Comparison of ENCODE assay signal across 24 cellular contexts in the genomic region with DNA sequence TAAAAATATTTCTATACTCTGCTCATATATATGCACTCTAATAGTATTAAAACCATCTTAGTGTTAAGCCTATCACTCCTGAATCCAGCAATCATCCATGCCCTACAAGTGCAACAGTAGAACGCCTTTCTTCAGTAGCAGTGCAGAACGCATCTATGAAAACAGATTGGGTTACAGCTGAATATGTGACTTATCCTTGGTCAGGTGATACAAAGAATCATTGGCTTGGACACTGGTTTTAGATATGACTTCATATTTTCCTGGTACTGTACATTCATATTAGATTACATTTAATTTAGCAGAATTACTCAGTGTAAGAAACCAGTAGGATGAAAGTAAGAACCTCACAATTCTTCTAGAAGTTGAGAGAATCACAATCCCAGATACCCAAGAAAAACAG.
"Had no signal": no experiment of that assay in that cellular context is flagged by ENCODE, and none has a peak within 500 bp of the region (broad histone marks: within the 10 kb centered on the region; RNA-seq: fewer than 3 reads in every experiment).

No MANE protein-coding gene starts in this region.

- H3K4me1 ChIP-seq: neural progenitor cell, parathyroid adenoma, spleen had no signal

- H3K79me2 ChIP-seq: parathyroid adenoma had no signal

- H3K27ac ChIP-seq: coronary artery, esophagus squamous epithelium, neural progenitor cell, parathyroid adenoma, skin epidermis, spleen, thoracic aorta, tibial nerve, upper lobe of left lung had no signal

- H3K27ac Mint-ChIP-seq: effector memory CD8-positive, alpha-beta T cell; memory B cell; naive B cell; nephron; neural progenitor cell; progenitor cell of endocrine pancreas; stimulated activated naive B cell treated with anti-CD40 and anti-IgM and Interleukin-4, amounts not matched to agents 10 μg/mL and 1 μg/mL and 100 μg/mL, for 72 hours; stimulated activated naive CD8-positive, alpha-beta T cell treated with anti-CD3 and anti-CD28 coated beads, Interleukin-15, Interleukin-2, amounts not matched to agents 100 ng/mL and 50 ng/mL, for 24 hours had no signal

- H3K4me2 ChIP-seq: neural progenitor cell had no signal

- H3K4me3 ChIP-seq: coronary artery, esophagus squamous epithelium, lung, neural progenitor cell, skin epidermis, spleen, thoracic aorta, tibial nerve, upper lobe of left lung had no signal

- H3K27me3 Mint-ChIP-seq: effector memory CD8-positive, alpha-beta T cell; memory B cell; naive B cell; progenitor cell of endocrine pancreas; stimulated activated naive B cell treated with anti-CD40 and anti-IgM and Interleukin-4, amounts not matched to agents 10 μg/mL and 1 μg/mL and 100 μg/mL, for 72 hours; stimulated activated naive CD8-positive, alpha-beta T cell treated with anti-CD3 and anti-CD28 coated beads, Interleukin-15, Interleukin-2, amounts not matched to agents 100 ng/mL and 50 ng/mL, for 24 hours had no signal

- H3K9ac ChIP-seq: neural progenitor cell, parathyroid adenoma had no signal

- DNase-seq: central memory CD4-positive, alpha-beta T cell; effector memory CD8-positive, alpha-beta T cell; erythroblast; esophagus squamous epithelium; heart right ventricle; hippocampal formation; left colon; naive B cell; spleen; stimulated activated CD4-positive, alpha-beta T cell treated with anti-CD3 and anti-CD28 coated beads, Interleukin-4, amount 100 ng/mL, for 4 hours; stimulated activated naive B cell treated with anti-CD40 and anti-IgM and Interleukin-4, amounts not matched to agents 10 μg/mL and 1 μg/mL and 100 μg/mL, for 72 hours; upper lobe of left lung had no signal

- H3K9me3 Mint-ChIP-seq: effector memory CD8-positive, alpha-beta T cell; memory B cell; naive B cell; neural progenitor cell; stimulated activated naive B cell treated with anti-CD40 and anti-IgM and Interleukin-4, amounts not matched to agents 10 μg/mL and 1 μg/mL and 100 μg/mL, for 72 hours; stimulated activated naive CD8-positive, alpha-beta T cell treated with anti-CD3 and anti-CD28 coated beads, Interleukin-15, Interleukin-2, amounts not matched to agents 100 ng/mL and 50 ng/mL, for 24 hours had no signal

- H2AFZ ChIP-seq: neural progenitor cell, parathyroid adenoma had no signal

- H3K4me3 Mint-ChIP-seq: effector memory CD8-positive, alpha-beta T cell; memory B cell; naive B cell; neural progenitor cell; stimulated activated naive B cell treated with anti-CD40 and anti-IgM and Interleukin-4, amounts not matched to agents 10 μg/mL and 1 μg/mL and 100 μg/mL, for 72 hours; stimulated activated naive CD8-positive, alpha-beta T cell treated with anti-CD3 and anti-CD28 coated beads, Interleukin-15, Interleukin-2, amounts not matched to agents 100 ng/mL and 50 ng/mL, for 24 hours had no signal

- H3K4me1 Mint-ChIP-seq: naive B cell, neural progenitor cell had no signal

- H3K9me3 ChIP-seq: esophagus squamous epithelium, heart right ventricle, spleen, thoracic aorta, tibial nerve, upper lobe of left lung had no signal

- H3K27me3 ChIP-seq: esophagus squamous epithelium, heart right ventricle, neural progenitor cell, spleen, tibial nerve, upper lobe of left lung had no signal

- ATAC-seq: effector memory CD8-positive, alpha-beta T cell; left colon; sciatic nerve; stimulated activated naive B cell treated with anti-CD40 and anti-IgM and Interleukin-4, amounts not matched to agents 10 μg/mL and 1 μg/mL and 100 μg/mL, for 72 hours had no signal
